28 cellular contexts compared by ENCODE assay signal in the genomic region with DNA sequence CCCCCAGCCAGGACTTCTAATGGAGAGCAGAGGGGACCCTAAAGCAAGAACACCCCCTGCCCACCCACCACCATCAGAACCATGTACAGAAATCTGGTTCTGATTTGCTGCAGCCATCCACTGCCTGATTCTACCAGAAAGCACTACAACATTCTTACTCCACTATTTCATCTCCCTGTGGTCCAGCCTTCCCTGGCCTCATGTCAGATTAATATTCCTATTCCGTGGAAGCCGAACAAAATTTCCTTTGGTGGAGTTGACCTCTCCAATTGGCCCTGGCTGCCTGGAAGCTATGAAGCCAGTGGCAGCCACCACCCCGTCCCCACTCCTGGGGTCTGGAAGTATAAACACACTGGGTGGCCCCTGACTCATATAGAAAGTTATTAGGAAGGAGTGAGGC.
"Had no signal": no experiment of that assay in that cellular context is flagged by ENCODE, and none has a peak within 500 bp of the region (broad histone marks: within the 10 kb centered on the region; RNA-seq: fewer than 3 reads in every experiment).

No MANE protein-coding gene starts in this region.

- H3K4me1 ChIP-seq: stomach, suprapubic skin, testis, thyroid gland, tibial artery, tibial nerve, transverse colon, upper lobe of left lung, upper lobe of right lung, uterus, vagina had no signal

- H3K27ac ChIP-seq: stomach, suprapubic skin, testis, thoracic aorta, thyroid gland, tibial artery, tibial nerve, transverse colon, upper lobe of left lung, upper lobe of right lung, uterus, vagina had no signal

- H3K36me3 ChIP-seq: stomach, suprapubic skin, thoracic aorta, thyroid gland, tibial artery, tibial nerve, transverse colon, upper lobe of right lung, uterus, vagina had no signal

- ATAC-seq: stimulated activated effector memory CD8-positive, alpha-beta T cell treated with anti-CD3 and anti-CD28 coated beads, Interleukin-12 subunit alpha, Interleukin-12 subunit beta, amount 100 ng/mL, for 72 hours; stimulated activated memory B cell treated with anti-CD40 and anti-IgM and Interleukin-4, amounts not matched to agents 10 μg/mL and 1 μg/mL and 100 μg/mL, for 72 hours; stimulated activated naive B cell treated with anti-CD40 and anti-IgM and Interleukin-4, amounts not matched to agents 10 μg/mL and 1 μg/mL and 100 μg/mL, for 72 hours; stimulated activated naive CD8-positive, alpha-beta T cell treated with anti-CD3 and anti-CD28 coated beads, Interleukin-15, amount 100 ng/mL, for 72 hours; stimulated activated naive CD8-positive, alpha-beta T cell treated with anti-CD3 and anti-CD28 coated beads, Interleukin-15, Interleukin-2, amounts not matched to agents 100 U/mL and 50 U/mL, for 24 hours; upper lobe of right lung had no signal

- H3K27ac Mint-ChIP-seq: stimulated activated effector memory CD8-positive, alpha-beta T cell treated with anti-CD3 and anti-CD28 coated beads, Interleukin-12 subunit alpha, Interleukin-12 subunit beta, amount 100 ng/mL, for 72 hours; stimulated activated memory B cell treated with anti-CD40 and anti-IgM and Interleukin-4, amounts not matched to agents 10 μg/mL and 1 μg/mL and 100 μg/mL, for 72 hours; stimulated activated naive B cell treated with anti-CD40 and anti-IgM and Interleukin-4, amounts not matched to agents 10 μg/mL and 1 μg/mL and 100 μg/mL, for 72 hours; stimulated activated naive CD8-positive, alpha-beta T cell treated with anti-CD3 and anti-CD28 coated beads, Interleukin-15, amount 100 ng/mL, for 72 hours; stimulated activated naive CD8-positive, alpha-beta T cell treated with anti-CD3 and anti-CD28 coated beads, Interleukin-15, Interleukin-2, amounts not matched to agents 100 ng/mL and 50 ng/mL, for 24 hours; type B pancreatic cell had no signal

- DNase-seq: stimulated activated CD4-positive, alpha-beta T cell treated with anti-CD3 and anti-CD28 coated beads, Interleukin-2, amount 100 ng/mL, for 48 hours; stimulated activated CD4-positive, alpha-beta T cell treated with anti-CD3 and anti-CD28 coated beads, Interleukin-4, amount 100 ng/mL, for 1 hour; stimulated activated CD4-positive, alpha-beta T cell treated with anti-CD3 and anti-CD28 coated beads, Interleukin-4, amount 100 ng/mL, for 24 hours; stimulated activated CD4-positive, alpha-beta T cell treated with anti-CD3 and anti-CD28 coated beads, Interleukin-4, amount 100 ng/mL, for 4 hours; stimulated activated CD8-positive, alpha-beta memory T cell treated with anti-CD3 and anti-CD28 coated beads, Interleukin-4, amount 100 ng/mL, for 48 hours; stimulated activated naive B cell treated with anti-CD40 and anti-IgM and Interleukin-4, amounts not matched to agents 10 μg/mL and 1 μg/mL and 100 μg/mL, for 72 hours; stimulated activated naive CD4-positive, alpha-beta T cell; stimulated activated naive CD4-positive, alpha-beta T cell treated with Interleukin-2 at 50 U/mL for 16 hours; stimulated activated naive CD8-positive, alpha-beta T cell treated with anti-CD3 and anti-CD28 coated beads, Interleukin-15, amount 100 ng/mL, for 72 hours; stimulated activated naive CD8-positive, alpha-beta T cell treated with anti-CD3 and anti-CD28 coated beads, Interleukin-15, Interleukin-2, amounts not matched to agents 100 U/mL and 50 U/mL, for 24 hours; stomach; substantia nigra; testis; thyroid gland; tibial artery; transverse colon; trophoblast cell; upper lobe of left lung; upper lobe of right lung; uterus had no signal

- H3K4me3 Mint-ChIP-seq: stimulated activated effector memory CD8-positive, alpha-beta T cell treated with anti-CD3 and anti-CD28 coated beads, Interleukin-12 subunit alpha, Interleukin-12 subunit beta, amount 100 ng/mL, for 72 hours; stimulated activated memory B cell treated with anti-CD40 and anti-IgM and Interleukin-4, amounts not matched to agents 10 μg/mL and 1 μg/mL and 100 μg/mL, for 72 hours; stimulated activated naive B cell treated with anti-CD40 and anti-IgM and Interleukin-4, amounts not matched to agents 10 μg/mL and 1 μg/mL and 100 μg/mL, for 72 hours; stimulated activated naive CD8-positive, alpha-beta T cell treated with anti-CD3 and anti-CD28 coated beads, Interleukin-15, amount 100 ng/mL, for 72 hours; stimulated activated naive CD8-positive, alpha-beta T cell treated with anti-CD3 and anti-CD28 coated beads, Interleukin-15, Interleukin-2, amounts not matched to agents 100 ng/mL and 50 ng/mL, for 24 hours; type B pancreatic cell had no signal

- H3K9me3 ChIP-seq: stomach, suprapubic skin, testis, thoracic aorta, thyroid gland, tibial artery, tibial nerve, transverse colon, upper lobe of left lung, upper lobe of right lung, uterus, vagina had no signal

- H3K4me1 Mint-ChIP-seq: stimulated activated effector memory CD8-positive, alpha-beta T cell treated with anti-CD3 and anti-CD28 coated beads, Interleukin-12 subunit alpha, Interleukin-12 subunit beta, amount 100 ng/mL, for 72 hours; stimulated activated memory B cell treated with anti-CD40 and anti-IgM and Interleukin-4, amounts not matched to agents 10 μg/mL and 1 μg/mL and 100 μg/mL, for 72 hours had no signal

- H3K36me3 Mint-ChIP-seq: stimulated activated effector memory CD8-positive, alpha-beta T cell treated with anti-CD3 and anti-CD28 coated beads, Interleukin-12 subunit alpha, Interleukin-12 subunit beta, amount 100 ng/mL, for 72 hours; stimulated activated memory B cell treated with anti-CD40 and anti-IgM and Interleukin-4, amounts not matched to agents 10 μg/mL and 1 μg/mL and 100 μg/mL, for 72 hours; type B pancreatic cell had no signal

- H3K9me3 Mint-ChIP-seq: stimulated activated effector memory CD8-positive, alpha-beta T cell treated with anti-CD3 and anti-CD28 coated beads, Interleukin-12 subunit alpha, Interleukin-12 subunit beta, amount 100 ng/mL, for 72 hours; stimulated activated memory B cell treated with anti-CD40 and anti-IgM and Interleukin-4, amounts not matched to agents 10 μg/mL and 1 μg/mL and 100 μg/mL, for 72 hours; stimulated activated naive CD8-positive, alpha-beta T cell treated with anti-CD3 and anti-CD28 coated beads, Interleukin-15, amount 100 ng/mL, for 72 hours; stimulated activated naive CD8-positive, alpha-beta T cell treated with anti-CD3 and anti-CD28 coated beads, Interleukin-15, Interleukin-2, amounts not matched to agents 100 ng/mL and 50 ng/mL, for 24 hours; type B pancreatic cell had no signal

- H3K27me3 ChIP-seq: testis, thyroid gland, tibial nerve, upper lobe of left lung, uterus, vagina had no signal

- H3K4me3 ChIP-seq: stomach, suprapubic skin, testis, thoracic aorta, thyroid gland, tibial artery, tibial nerve, transverse colon, upper lobe of left lung, upper lobe of right lung, uterus, vagina had no signal
